Comparison of ENCODE assay signal across 9 cellular contexts in genomic region chr9:127735530-127736176, GRCh38. TPM values are rescaled to one million over a fixed set of nuclear protein-coding genes. Genes with fewer than 3 reads are reported as not detected.
A peak's percentile ranks its signal among the peaks of the same experiment; 100 is the strongest.
DNase-seq lines count a peak whose midpoint lies in the region; ATAC-seq, FAIRE-seq and TF ChIP-seq lines count a peak whose summit lies in the region.
"Had no signal": no experiment of that assay in that cellular context is flagged by ENCODE, and none has a peak within 500 bp of the region (broad histone marks: within the 10 kb centered on the region; RNA-seq: fewer than 3 reads in every experiment).

No MANE protein-coding gene starts in this region.

- peaks cover 11% of the 10 kb centered on the region for H3K36me3 Mint-ChIP-seq in brain
- H3K36me3 Mint-ChIP-seq in osteocyte (ENCODE audit: unreplicated experiment): peaks cover 6% of the 10 kb centered on the region

- H3K4me1 ChIP-seq in kidney (ENCODE audit: control insufficient read depth in 1 of 2, insufficient read depth in 1 of 2, low read depth in 1 of 2, low read length in 2 of 2): peaks cover 7 to 10% of the 10 kb centered on the region in 2 donors

- H3K4me3 ChIP-seq in foreskin fibroblast (ENCODE audit: low read depth in 1 of 2, low read length in 2 of 2) (no peak overlapping the region), kidney (ENCODE audit: low read length in 2 of 2) (peak overlapping the region in 1 of 2 donors; percentile 80)

- no peak for DNase-seq in osteocyte (ENCODE audit: extremely low spot score, unreplicated experiment)
- no peak for DNase-seq in foreskin fibroblast
- no peak for DNase-seq in Kasumi-1 (lab: John Stamatoyannopoulos, UW)
- DNase-seq in kidney: no peak

- H3K27ac ChIP-seq in kidney (ENCODE audit: low read depth in 2 of 2, low read length in 2 of 2): no peak overlapping the region

- no peaks in the 10 kb centered on the region for H3K36me3 ChIP-seq in kidney (ENCODE audit: control insufficient read depth in 1 of 2, insufficient read depth in 2 of 2, low read length in 2 of 2)

- H3K27ac Mint-ChIP-seq in brain (peak overlapping the region; percentile 88 to 98 (median 95)), osteocyte (ENCODE audit: unreplicated experiment) (peak overlapping the region; percentile 84)

- H3K4me1 Mint-ChIP-seq in brain (peaks cover 32% of the 10 kb centered on the region), osteocyte (ENCODE audit: unreplicated experiment) (peaks cover 11% of the 10 kb centered on the region)

- peak; percentile 3 for ATAC-seq in GM18868 (IDR thresholded peaks at IDR 0.05; ENCODE audit: unreplicated experiment)
- ATAC-seq in HG02884 (IDR thresholded peaks at IDR 0.05; ENCODE audit: unreplicated experiment): peak; percentile 11
- no peak for ATAC-seq in GM18858 (IDR thresholded peaks at IDR 0.05; ENCODE audit: unreplicated experiment)

- FAIRE-seq in kidney (lab: Jason Lieb, UNC): no peak

- H3K4me3 Mint-ChIP-seq in brain: peak overlapping the region; percentile 77 to 95 (median 90)
- H3K4me3 Mint-ChIP-seq in osteocyte (ENCODE audit: unreplicated experiment): peak overlapping the region; percentile 78

- no peaks in the 10 kb centered on the region for H3K9me3 ChIP-seq in kidney (ENCODE audit: control insufficient read depth in 1 of 2, low read length in 2 of 2)

- H3K27me3 Mint-ChIP-seq in brain (peaks cover 4% of the 10 kb centered on the region), osteocyte (ENCODE audit: unreplicated experiment) (no peaks in the 10 kb centered on the region)

- H3K9me3 Mint-ChIP-seq in brain (no peaks in the 10 kb centered on the region), osteocyte (ENCODE audit: unreplicated experiment) (no peaks in the 10 kb centered on the region)

- intact Hi-C loops in kidney (cut with DNase I): no loop called here

- TF ChIP-seq CTCF in brain (conservative IDR thresholded peaks at IDR 0.05) (no peak), osteocyte (IDR thresholded peaks at IDR 0.05) (no peak), foreskin fibroblast (IDR thresholded peaks at IDR 0.05; ENCODE audit: low read depth, low read length) (no peak), kidney (IDR thresholded peaks at IDR 0.05; ENCODE audit: borderline replicate concordance, extremely low read depth, insufficient read depth) (no peak)

- H3K9ac ChIP-seq in kidney (ENCODE audit: low read length in 2 of 2): peak overlapping the region in 1 of 2 donors; percentile 69

RNA-seq across cellular contexts. Expression of gene TOR2A, which starts 0.6 kb away (rescaled TPM):
- polyA plus RNA-seq in brain (ENCODE audit: insufficient read depth, low read depth, low replicate concordance) (22.1 TPM), kidney (ENCODE audit: insufficient read depth, low read depth, low replicate concordance) (14.5 TPM)
- total RNA-seq in osteocyte (9.3 and 11.5 TPM in 2 replicates), kidney (12.7 TPM)

RNA-seq across cellular contexts. Expression of gene TTC16, which starts 19.8 kb away (rescaled TPM):
- not detected for polyA plus RNA-seq in brain (ENCODE audit: insufficient read depth, low read depth, low replicate concordance)
- total RNA-seq in osteocyte: not detected in 2 replicates
- 0.72 TPM for total RNA-seq in kidney
- polyA plus RNA-seq in kidney (ENCODE audit: insufficient read depth, low read depth, low replicate concordance): 0.32 TPM
- total RNA-seq: glomerular endothelial cell had no signal

RNA-seq across cellular contexts. Expression of gene PTRH1, which starts 20.2 kb away (rescaled TPM):
- polyA plus RNA-seq in brain (ENCODE audit: insufficient read depth, low read depth, low replicate concordance): 16.8 TPM
- total RNA-seq in osteocyte: 10.6 and 10.7 TPM in 2 replicates
- 20.5 TPM for total RNA-seq in kidney
- 41.3 TPM for polyA plus RNA-seq in kidney (ENCODE audit: insufficient read depth, low read depth, low replicate concordance)

RNA-seq across cellular contexts. Expression of gene CFAP157, which starts 28.9 kb away (rescaled TPM):
- polyA plus RNA-seq in brain (ENCODE audit: insufficient read depth, low read depth, low replicate concordance): not detected
- total RNA-seq in osteocyte: 0.24 TPM in 1 of 2 replicates, not detected in the other
- total RNA-seq in kidney: 2.9 TPM
- 0.41 TPM for polyA plus RNA-seq in kidney (ENCODE audit: insufficient read depth, low read depth, low replicate concordance)
- total RNA-seq: glomerular endothelial cell had no signal

RNA-seq across cellular contexts. Expression of gene SH2D3C, which starts 42.8 kb away (rescaled TPM):
- polyA plus RNA-seq in brain (ENCODE audit: insufficient read depth, low read depth, low replicate concordance): 32.2 TPM
- total RNA-seq in osteocyte: 19.3 and 20.4 TPM in 2 replicates
- 27.7 TPM for total RNA-seq in kidney
- polyA plus RNA-seq in kidney (ENCODE audit: insufficient read depth, low read depth, low replicate concordance): 13.7 TPM
